Comparison of ENCODE assay signal across 8 cellular contexts in genomic region chr4:81631958-81632439, GRCh38.
A peak's percentile ranks its signal among the peaks of the same experiment; 100 is the strongest.
DNase-seq lines count a peak whose midpoint lies in the region; ATAC-seq and TF ChIP-seq lines count a peak whose summit lies in the region.

No MANE protein-coding gene starts in this region.

- no peak overlapping the region for H3K27ac Mint-ChIP-seq in activated CD8-positive, alpha-beta T cell treated with anti-CD3 and anti-CD28 coated beads for 36 hours
- H3K27ac Mint-ChIP-seq in activated CD8-positive, alpha-beta T cell treated with anti-CD3 and anti-CD28 coated beads, Interleukin-2, amount 10 ng/mL, durations not matched to agents 7 days and 5 days, result no peak overlapping the region

- POLR2A ChIA-PET in activated CD8-positive, alpha-beta T cell treated with anti-CD3 and anti-CD28 coated beads for 36 hours (lab: Charles Lee), result no interaction called here
- POLR2A ChIA-PET in activated CD8-positive, alpha-beta T cell treated with anti-CD3 and anti-CD28 coated beads, Interleukin-2, amount 10 ng/mL, durations not matched to agents 7 days and 5 days (lab: Charles Lee), result no interaction called here

- TF ChIP-seq CTCF in activated CD8-positive, alpha-beta T cell treated with anti-CD3 and anti-CD28 coated beads for 36 hours (IDR thresholded peaks at IDR 0.05), result no peak
- no peak for TF ChIP-seq CTCF in fibroblast of pulmonary artery (IDR thresholded peaks at IDR 0.05; ENCODE audit: low read length, missing control alignments)

- peaks cover 20% of the 10 kb centered on the region for H3K4me1 Mint-ChIP-seq in activated CD8-positive, alpha-beta T cell treated with anti-CD3 and anti-CD28 coated beads for 36 hours (ENCODE audit: low read depth)
- H3K4me1 Mint-ChIP-seq in activated CD8-positive, alpha-beta T cell treated with anti-CD3 and anti-CD28 coated beads, Interleukin-2, amount 10 ng/mL, durations not matched to agents 7 days and 5 days (ENCODE audit: low read depth), result peaks cover 8% of the 10 kb centered on the region

- H3K4me3 Mint-ChIP-seq in activated CD8-positive, alpha-beta T cell treated with anti-CD3 and anti-CD28 coated beads for 36 hours, result no peak overlapping the region
- no peak overlapping the region for H3K4me3 Mint-ChIP-seq in activated CD8-positive, alpha-beta T cell treated with anti-CD3 and anti-CD28 coated beads, Interleukin-2, amount 10 ng/mL, durations not matched to agents 7 days and 5 days

- DNase-seq in activated CD8-positive, alpha-beta T cell treated with anti-CD3 and anti-CD28 coated beads for 36 hours, result no peak
- DNase-seq in activated CD8-positive, alpha-beta T cell treated with anti-CD3 and anti-CD28 coated beads, Interleukin-2, amount 10 ng/mL, durations not matched to agents 7 days and 5 days, result no peak
- peak; percentile 44 for DNase-seq in M059J (ENCODE audit: low read depth)
- peak; percentile 68 for DNase-seq in fibroblast of pulmonary artery (ENCODE audit: low read depth)
- no peak for DNase-seq in stimulated activated naive CD8-positive, alpha-beta T cell treated with anti-CD3 and anti-CD28 coated beads, Interleukin-15, Interleukin-2, amounts not matched to agents 100 U/mL and 50 U/mL, for 24 hours
- no peak for DNase-seq in activated naive CD4-positive, alpha-beta T cell treated with Interleukin-2 at 50 U/mL for 16 hours

- CTCF ChIA-PET in activated CD8-positive, alpha-beta T cell treated with anti-CD3 and anti-CD28 coated beads for 36 hours (lab: Charles Lee), result interaction anchor here (0.5 to 0.6 kb wide), 2 partner anchors 282 to 325 kb away, joined by 3 read pairs; no protein-coding TSS in a partner anchor
- CTCF ChIA-PET in activated CD8-positive, alpha-beta T cell treated with anti-CD3 and anti-CD28 coated beads, Interleukin-2, amount 10 ng/mL, durations not matched to agents 7 days and 5 days (lab: Charles Lee), result no interaction called here

- no peaks in the 10 kb centered on the region for H3K36me3 Mint-ChIP-seq in activated CD8-positive, alpha-beta T cell treated with anti-CD3 and anti-CD28 coated beads for 36 hours (ENCODE audit: low read depth)
- H3K36me3 Mint-ChIP-seq in activated CD8-positive, alpha-beta T cell treated with anti-CD3 and anti-CD28 coated beads, Interleukin-2, amount 10 ng/mL, durations not matched to agents 7 days and 5 days (ENCODE audit: low read depth), result no peaks in the 10 kb centered on the region

- intact Hi-C loops in activated CD8-positive, alpha-beta T cell treated with anti-CD3 and anti-CD28 coated beads for 36 hours (cut with micrococcal nuclease), result no loop called here

- no peaks in the 10 kb centered on the region for H3K27me3 Mint-ChIP-seq in activated CD8-positive, alpha-beta T cell treated with anti-CD3 and anti-CD28 coated beads for 36 hours
- H3K27me3 Mint-ChIP-seq in activated CD8-positive, alpha-beta T cell treated with anti-CD3 and anti-CD28 coated beads, Interleukin-2, amount 10 ng/mL, durations not matched to agents 7 days and 5 days (ENCODE audit: low read depth), result no peaks in the 10 kb centered on the region

- no peak overlapping the region for H3K4me3 ChIP-seq in fibroblast of pulmonary artery (replicated peaks; ENCODE audit: low read depth, low read length)

- peak; percentile 49 for ATAC-seq in activated CD8-positive, alpha-beta T cell treated with anti-CD3 and anti-CD28 coated beads for 36 hours
- ATAC-seq in activated CD8-positive, alpha-beta T cell treated with anti-CD3 and anti-CD28 coated beads, Interleukin-2, amount 10 ng/mL, durations not matched to agents 7 days and 5 days, result no peak
- peak; percentile 45 for ATAC-seq in stimulated activated naive CD8-positive, alpha-beta T cell treated with anti-CD3 and anti-CD28 coated beads, Interleukin-15, Interleukin-2, amounts not matched to agents 100 U/mL and 50 U/mL, for 24 hours
- ATAC-seq in GM21825 (IDR thresholded peaks at IDR 0.05; ENCODE audit: unreplicated experiment), result no peak
- ATAC-seq in HG03108 (IDR thresholded peaks at IDR 0.05; ENCODE audit: unreplicated experiment), result no peak

- no peaks in the 10 kb centered on the region for H3K9me3 Mint-ChIP-seq in activated CD8-positive, alpha-beta T cell treated with anti-CD3 and anti-CD28 coated beads for 36 hours
- H3K9me3 Mint-ChIP-seq in activated CD8-positive, alpha-beta T cell treated with anti-CD3 and anti-CD28 coated beads, Interleukin-2, amount 10 ng/mL, durations not matched to agents 7 days and 5 days (ENCODE audit: insufficient read depth), result no peaks in the 10 kb centered on the region

Comparison
In these comparisons a context has a peak if more than half of its experiments do, and no peak if none do; other contexts are left out.
1. ATAC-seq: peak in activated CD8-positive, alpha-beta T cell treated with anti-CD3 and anti-CD28 coated beads for 36 hours (single experiment) and stimulated activated naive CD8-positive, alpha-beta T cell treated with anti-CD3 and anti-CD28 coated beads, Interleukin-15, Interleukin-2, amounts not matched to agents 100 U/mL and 50 U/mL, for 24 hours (single experiment); none in activated CD8-positive, alpha-beta T cell treated with anti-CD3 and anti-CD28 coated beads, Interleukin-2, amount 10 ng/mL, durations not matched to agents 7 days and 5 days (single experiment), GM21825 (single experiment) and HG03108 (single experiment).
2. DNase-seq: peak in M059J (single experiment) and fibroblast of pulmonary artery (single experiment); none in activated CD8-positive, alpha-beta T cell treated with anti-CD3 and anti-CD28 coated beads for 36 hours (single experiment), activated CD8-positive, alpha-beta T cell treated with anti-CD3 and anti-CD28 coated beads, Interleukin-2, amount 10 ng/mL, durations not matched to agents 7 days and 5 days (single experiment), stimulated activated naive CD8-positive, alpha-beta T cell treated with anti-CD3 and anti-CD28 coated beads, Interleukin-15, Interleukin-2, amounts not matched to agents 100 U/mL and 50 U/mL, for 24 hours (single experiment) and activated naive CD4-positive, alpha-beta T cell treated with Interleukin-2 at 50 U/mL for 16 hours (single experiment).